8 cellular contexts compared by ENCODE assay signal in genomic region chrX:131827935-131828334, GRCh38.
DNase-seq lines count a peak whose midpoint lies in the region; ATAC-seq and TF ChIP-seq lines count a peak whose summit lies in the region.

No MANE protein-coding gene starts in this region.

- intact Hi-C loops in Panc1 (cut with micrococcal nuclease; ENCODE audit: unreplicated experiment) = no loop called here
- intact Hi-C loops in dorsolateral prefrontal cortex (cut with DNase I) = no loop called here
- intact Hi-C loops in spleen (cut with DNase I; ENCODE audit: low total_unique reads) = no loop called here

- peaks cover 2% of the 10 kb centered on the region; the same call in 1 of the 2 replicates for H3K27me3 ChIP-seq in Panc1 (ENCODE audit: control insufficient read depth, insufficient read depth, low read length)
- peaks cover 0 to 25% (median 0%) of the 10 kb centered on the region in 45 donors for H3K27me3 ChIP-seq in dorsolateral prefrontal cortex
- H3K27me3 ChIP-seq in spleen (replicated peaks in 1 of 7) = no peaks in the 10 kb centered on the region

- peaks cover 16% of the 10 kb centered on the region for H3K4me1 ChIP-seq in ES-I3 (ENCODE audit: insufficient read depth, low read length)
- no peaks in the 10 kb centered on the region for H3K4me1 ChIP-seq in Panc1 (ENCODE audit: control insufficient read depth, insufficient read depth, low read length)
- H3K4me1 ChIP-seq in spleen = peaks cover 0 to 34% (median 1%) of the 10 kb centered on the region in 6 donors

- H3K4me3 ChIP-seq in Panc1 (ENCODE audit: low read depth in 2 of 2, low read length in 2 of 2) = no peak overlapping the region
- H3K4me3 ChIP-seq in dorsolateral prefrontal cortex = peak overlapping the region in 9 of 59 donors; percentile 7 to 31 (median 17)
- no peak overlapping the region for H3K4me3 ChIP-seq in spleen

- CTCF ChIA-PET in Panc1 (lab: Charles Lee) = interaction anchor here (0.6 kb wide), 1 partner anchor 782 kb away, joined by 3 read pairs; no protein-coding TSS in a partner anchor

- peak; percentile 39 for TF ChIP-seq CTCF in Panc1 (IDR thresholded peaks at IDR 0.05)
- peak in 43 of 56 donors; percentile 9 to 69 (median 33) for TF ChIP-seq CTCF in dorsolateral prefrontal cortex (IDR thresholded peaks at IDR 0.05 in 54 of 56, conservative IDR thresholded peaks at IDR 0.05 in 2 of 56; ENCODE audit: low read depth in 1 of 56, partially characterized antibody in 56 of 56)
- peak in 4 of 11 experiments; percentile 9 to 50 (median 11) for TF ChIP-seq CTCF in spleen (IDR thresholded peaks at IDR 0.05 in 8 of 11, conservative IDR thresholded peaks at IDR 0.05 in 3 of 11)

- in situ Hi-C loops in Panc1 (cut with HindIII; ENCODE audit: low pct_unique_long_range_greater_than_20kb, low sequenced_read_pairs) = no loop called here

- ATAC-seq in GM19397 (IDR thresholded peaks at IDR 0.05; ENCODE audit: unreplicated experiment) (peak; percentile 42), HG03354 (IDR thresholded peaks at IDR 0.05; ENCODE audit: poor library complexity, severe bottlenecking, unreplicated experiment) (peak; percentile 52), Panc1 (no peak)

- BruUV-seq in Panc1 (replicated peaks; lab: Mats Ljungman, UMichigan) = no TSS peak

- no peaks in the 10 kb centered on the region for H3K9me3 ChIP-seq in ES-I3 (ENCODE audit: control insufficient read depth, insufficient read depth, low read length)
- no peaks in the 10 kb centered on the region for H3K9me3 ChIP-seq in Panc1 (ENCODE audit: control insufficient read depth, insufficient read depth, low read depth, low read length)
- H3K9me3 ChIP-seq in spleen = no peaks in the 10 kb centered on the region

- 21 to 51% (median 32%) methylated on average over 2 of the region's 2 CpGs for WGBS in spleen, 5 donors

- POLR2A ChIA-PET in Panc1 (lab: Charles Lee) = no interaction called here

- H3K9ac ChIP-seq in ES-I3 (ENCODE audit: low read depth, low read length) = peak overlapping the region; percentile 74

- peaks cover 15% of the 10 kb centered on the region; the same call in 1 of the 2 replicates for H3K36me3 ChIP-seq in ES-I3 (ENCODE audit: insufficient read depth, low read length)
- no peaks in the 10 kb centered on the region; the same call in 1 of the 2 replicates for H3K36me3 ChIP-seq in Panc1 (ENCODE audit: control insufficient read depth, insufficient read depth, low read length)
- H3K36me3 ChIP-seq in spleen = no peaks in the 10 kb centered on the region

- no peak for TF ChIP-seq POLR2A in spleen (IDR thresholded peaks at IDR 0.05)

- DNase-seq in Panc1 (ENCODE audit: low read depth, low spot score) (no peak), dorsolateral prefrontal cortex (no peak), spleen (no peak), HuH-7.5 (ENCODE audit: low spot score) (no peak)
- peak; percentile 26 for DNase-seq in stimulated activated CD4-positive, alpha-beta T cell treated with anti-CD3 and anti-CD28 coated beads, Interleukin-4, amount 100 ng/mL, for 1 hour

- H3K27ac ChIP-seq in Panc1 (ENCODE audit: low read length) = no peak overlapping the region
- H3K27ac ChIP-seq in dorsolateral prefrontal cortex = peak overlapping the region in 1 of 59 donors; percentile 50
- H3K27ac ChIP-seq in spleen = no peak overlapping the region
